In the genomic region with DNA sequence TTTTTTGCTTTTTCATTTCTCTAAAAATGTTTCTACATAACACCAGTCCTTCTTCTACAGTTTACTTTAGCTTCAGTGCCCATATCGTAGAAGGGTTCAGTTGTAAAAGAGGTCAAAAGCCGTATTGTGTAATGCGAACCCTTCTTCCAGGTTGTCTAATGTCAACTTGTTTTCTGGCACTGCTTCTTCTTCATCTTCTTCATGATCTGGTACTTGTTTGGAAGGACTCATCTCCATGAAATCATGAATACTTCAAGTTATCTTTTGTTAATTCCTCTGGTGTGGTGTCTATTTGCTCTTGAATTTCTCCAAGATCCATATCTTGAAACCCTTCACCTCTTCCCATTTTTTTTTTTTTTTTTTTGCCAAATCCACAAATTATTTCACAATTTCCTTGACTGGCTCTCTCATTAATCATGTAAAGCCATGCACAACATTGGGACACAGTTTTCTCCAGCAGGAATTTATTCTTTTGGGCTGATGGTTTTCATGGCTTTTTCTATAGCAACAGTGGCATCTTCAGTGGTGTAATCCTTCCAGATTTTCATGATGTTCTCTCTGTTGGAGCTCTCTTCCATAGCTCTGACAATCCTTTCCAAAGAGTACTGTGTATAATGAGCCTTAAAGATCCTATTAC, we compare ENCODE assay signal across 21 cellular contexts.
DNase-seq lines count a peak whose midpoint lies in the region; ATAC-seq, FAIRE-seq and TF ChIP-seq lines count a peak whose summit lies in the region.
"Had no signal": no experiment of that assay in that cellular context is flagged by ENCODE, and none has a peak within 500 bp of the region (broad histone marks: within the 10 kb centered on the region; RNA-seq: fewer than 3 reads in every experiment).

No MANE protein-coding gene starts in this region.

- in situ Hi-C loops in K562 (cut with MboI) (no loop called here), HepG2 (cut with HindIII; ENCODE audit: extremely low pct_ligation_motif_present, low pct_unique_long_range_greater_than_20kb) (no loop called here)

- WGBS in K562 (ENCODE audit: insufficient coverage, low coverage, missing lambda C conversion rate), result 44% methylated on average over 3 of the region's 3 CpGs
- 25% methylated on average over 3 of the region's 3 CpGs for WGBS in HepG2 (ENCODE audit: low lambda C conversion rate)

- TF ChIP-seq RAD21 in K562 (CRISPR knock-in tag; conservative IDR thresholded peaks at IDR 0.05 in 1 of 2, IDR thresholded peaks at IDR 0.05 in 1 of 2) (no peak), HepG2 (CRISPR knock-in tag; IDR thresholded peaks at IDR 0.05) (no peak)

- no peak for TF ChIP-seq EP300 in K562 (IDR thresholded peaks at IDR 0.05; ENCODE audit: low read length)
- TF ChIP-seq EP300 in HepG2 (IDR thresholded peaks at IDR 0.05; ENCODE audit: low read depth in 2 of 2, low read length in 2 of 2), result no peak
- TF ChIP-seq EP300 in HepG2 (CRISPR knock-in tag; IDR thresholded peaks at IDR 0.05; ENCODE audit: borderline replicate concordance), result no peak

- H3K9me3 ChIP-seq in K562 (replicated peaks; ENCODE audit: control insufficient read depth, insufficient read depth, low read depth, low read length) (no peaks in the 10 kb centered on the region), HepG2 (ENCODE audit: low read length) (no peaks in the 10 kb centered on the region), thoracic aorta (no peaks in the 10 kb centered on the region)
- H3K9me3 ChIP-seq: SJCRH30 had no signal

- no peak for TF ChIP-seq POLR2A in K562 (conservative IDR thresholded peaks at IDR 0.05)
- no peak for TF ChIP-seq POLR2A in HepG2 (IDR thresholded peaks at IDR 0.05; ENCODE audit: insufficient read depth in 1 of 2, low read depth in 2 of 2, low read length in 2 of 2)

- ATAC-seq in K562 (no peak), HepG2 (no peak), thoracic aorta (ENCODE audit: insufficient number of reproducible peaks, low FRiP score, low read depth) (no peak)
- ATAC-seq: PC-3 had no signal

- H3K4me1 ChIP-seq in K562 (replicated peaks in 1 of 2; ENCODE audit: control insufficient read depth in 2 of 2, insufficient read depth in 2 of 2, low read length in 2 of 2) (peaks cover 21 to 70% of the 10 kb centered on the region in 2 experiments), HepG2 (ENCODE audit: insufficient read depth, low read length) (peaks cover 22% of the 10 kb centered on the region), thoracic aorta (ENCODE audit: control insufficient read depth in 1 of 2, low read depth in 2 of 2) (peaks cover 38 to 74% of the 10 kb centered on the region in 2 donors)

- H2AFZ ChIP-seq in K562 (ENCODE audit: low read depth, low read length), result no peak overlapping the region
- no peak overlapping the region for H2AFZ ChIP-seq in HepG2 (ENCODE audit: low read length)

- H3K9ac ChIP-seq in K562 (ENCODE audit: insufficient read depth in 1 of 2, low read depth in 2 of 2, low read length in 2 of 2) (no peak overlapping the region), HepG2 (ENCODE audit: insufficient read depth, low read depth, low read length) (no peak overlapping the region)

- intact Hi-C loops in K562 (cut with micrococcal nuclease) (no loop called here), HepG2 (cut with micrococcal nuclease; ENCODE audit: unreplicated experiment) (no loop called here)

- no peaks in the 10 kb centered on the region for H3K9me1 ChIP-seq in K562 (ENCODE audit: control insufficient read depth, insufficient read depth, low read length)

- H3K79me2 ChIP-seq in K562 (ENCODE audit: control insufficient read depth, insufficient read depth, low read length), result peaks cover 98% of the 10 kb centered on the region
- H3K79me2 ChIP-seq in HepG2 (ENCODE audit: insufficient read depth, low read length), result no peaks in the 10 kb centered on the region

- H3K4me3 ChIP-seq in K562 (no peak overlapping the region), HepG2 (replicated peaks in 1 of 3; ENCODE audit: insufficient read depth in 1 of 3, low read depth in 2 of 3, low read length in 3 of 3) (no peak overlapping the region), thoracic aorta (no peak overlapping the region)
- H3K4me3 ChIP-seq: SJCRH30 had no signal

- H3K36me3 ChIP-seq in K562 (ENCODE audit: control insufficient read depth, insufficient read depth, low read length) (peaks cover 64% of the 10 kb centered on the region), HepG2 (replicated peaks in 1 of 2; ENCODE audit: control insufficient read depth in 1 of 2, insufficient read depth in 2 of 2, low read length in 2 of 2) (no peaks in the 10 kb centered on the region), thoracic aorta (no peaks in the 10 kb centered on the region)
- H3K36me3 ChIP-seq: SJCRH30 had no signal

- H3K4me2 ChIP-seq in K562 (ENCODE audit: insufficient read depth, low read length) (peak overlapping the region; percentile 2; the same call in 1 of the 2 replicates), HepG2 (ENCODE audit: low read depth, low read length) (peak overlapping the region; percentile 24; the same call in 1 of the 2 replicates)

- H3K27ac ChIP-seq in K562 (ENCODE audit: extremely low read depth, low read depth, low read length) (peak overlapping the region; percentile 85; the same call in 2 of the 3 replicates), HepG2 (ENCODE audit: extremely low read length, insufficient read depth, low read length) (no peak overlapping the region), thoracic aorta (peak overlapping the region; percentile 56 to 76)
- H3K27ac ChIP-seq: SJCRH30 had no signal

- CTCF ChIA-PET in K562 (lab: Yijun Ruan, JAX; ENCODE audit: low intra/inter-chr PET ratio), result no interaction called here
- CTCF ChIA-PET in HepG2 (lab: Yijun Ruan, JAX; ENCODE audit: low intra/inter-chr PET ratio, low total read pairs), result no interaction called here

- no peak for FAIRE-seq in K562 (lab: Jason Lieb, UNC)
- FAIRE-seq in HepG2 (lab: Jason Lieb, UNC), result no peak
- FAIRE-seq: GM12891, GM18507 had no signal

- POLR2A ChIA-PET in K562 (lab: Yijun Ruan, JAX), result interaction anchor here (0.6 to 4.5 kb wide), 8 partner anchors 9 to 130 kb away, joined by 3 to 46 read pairs (median 4); partner anchors contain the start of genes CPED1 and ING3
- POLR2A ChIA-PET in HepG2 (lab: Yijun Ruan, JAX), result interaction anchor here (1.2 kb wide), 1 partner anchor 11 kb away, joined by 5 read pairs; no protein-coding TSS in a partner anchor

- H3K27me3 ChIP-seq in K562 (ENCODE audit: control insufficient read depth in 2 of 2, insufficient read depth in 2 of 2, low read length in 2 of 2) (no peaks in the 10 kb centered on the region), HepG2 (ENCODE audit: control insufficient read depth in 1 of 2, insufficient read depth in 2 of 2, low read length in 2 of 2) (no peaks in the 10 kb centered on the region), thoracic aorta (replicated peaks; ENCODE audit: insufficient read depth) (no peaks in the 10 kb centered on the region)
- H3K27me3 ChIP-seq: SJCRH30 had no signal

- BruUV-seq in K562 (replicated peaks; lab: Mats Ljungman, UMichigan), result no TSS peak
- BruUV-seq in HepG2 (replicated peaks; lab: Mats Ljungman, UMichigan), result no TSS peak

- TF ChIP-seq CTCF in K562 (IDR thresholded peaks at IDR 0.05 in 2 of 3, conservative IDR thresholded peaks at IDR 0.05 in 1 of 3; ENCODE audit: insufficient read depth in 2 of 3, low read depth in 1 of 3, low read length in 3 of 3), result no peak
- no peak for TF ChIP-seq CTCF in HepG2 (CRISPR knock-in tag; IDR thresholded peaks at IDR 0.05)
- TF ChIP-seq CTCF in thoracic aorta (IDR thresholded peaks at IDR 0.05), result no peak

- DNase-seq in HCEC 1CT, result peak; percentile 48
- DNase-seq in K562 (ENCODE audit: extremely low read depth in 1 of 4, low spot score in 3 of 4), result no peak
- no peak for DNase-seq in HepG2 (ENCODE audit: low spot score)
- DNase-seq in thoracic aorta (ENCODE audit: low spot score), result no peak
- DNase-seq in HuH-7.5 (ENCODE audit: low spot score), result no peak
- DNase-seq in NK-92 treated with Interleukin-12 subunit alpha and Interleukin-12 subunit beta, amount 100 ng/mL, for 24 hours (lab: John Stamatoyannopoulos, UW), result no peak
- no peak for DNase-seq in mucosa of gallbladder (ENCODE audit: low spot score)
- DNase-seq: CD4-positive, alpha-beta T cell; DMS153; EL; GOT3; KBM-7; NCI-H1105; NCI-H1694; NCI-H2081 treated with DMSO at 0.1 percent for 48 hours; NCI-H510A; NCI-H748 treated with DMSO at 0.1 percent for 48 hours; PC-3; SJCRH30 had no signal

- H4K20me1 ChIP-seq in K562 (replicated peaks; ENCODE audit: control insufficient read depth, insufficient read depth, low read length), result no peaks in the 10 kb centered on the region
- no peaks in the 10 kb centered on the region for H4K20me1 ChIP-seq in HepG2 (ENCODE audit: insufficient read depth, low read length)

TF ChIP-seq in K562, 482 proteins besides CTCF, POLR2A, EP300 and RAD21 (continues in another document):
- TF ChIP-seq CEBPG (CRISPR knock-in tag; IDR thresholded peaks at IDR 0.05) (no peak), CEBPG (tag; conservative IDR thresholded peaks at IDR 0.05 in 1 of 2, IDR thresholded peaks at IDR 0.05 in 1 of 2) (peak; percentile 54 to 64; a peak in 3 of 4 replicates), ZNF316 (IDR thresholded peaks at IDR 0.05) (0 out of 2 replicates have a peak, but pooled peaks have one; percentile 4), ZNF134 (CRISPR knock-in tag; conservative IDR thresholded peaks at IDR 0.05) (no peak), TRIM24 (IDR thresholded peaks at IDR 0.05) (0 out of 4 replicates have a peak, but pooled peaks of 1 of the 2 experiments have one; percentile 9), FOXJ2 (tag; IDR thresholded peaks at IDR 0.05) (0 out of 2 replicates have a peak, but pooled peaks have one; percentile 17), MEIS2 (IDR thresholded peaks at IDR 0.05; ENCODE audit: partially characterized antibody) (peak; percentile 20), GATA2 (CRISPR knock-in tag; IDR thresholded peaks at IDR 0.05) (no peak), CEBPB (tag; IDR thresholded peaks at IDR 0.05) (peak; percentile 77), ETV1 (tag; conservative IDR thresholded peaks at IDR 0.05; ENCODE audit: low read depth) (0 out of 2 replicates have a peak, but pooled peaks have one; percentile 7)

TF ChIP-seq in HepG2, 621 proteins besides CTCF, POLR2A, EP300 and RAD21 (continues in another document):
- no peak for TF ChIP-seq MZF1 (CRISPR knock-in tag; IDR thresholded peaks at IDR 0.05; ENCODE audit: borderline replicate concordance)
- peak; percentile 21; the same call in 1 of the 2 replicates for TF ChIP-seq CEBPG (CRISPR knock-in tag; IDR thresholded peaks at IDR 0.05)
- TF ChIP-seq, protein P1, sequence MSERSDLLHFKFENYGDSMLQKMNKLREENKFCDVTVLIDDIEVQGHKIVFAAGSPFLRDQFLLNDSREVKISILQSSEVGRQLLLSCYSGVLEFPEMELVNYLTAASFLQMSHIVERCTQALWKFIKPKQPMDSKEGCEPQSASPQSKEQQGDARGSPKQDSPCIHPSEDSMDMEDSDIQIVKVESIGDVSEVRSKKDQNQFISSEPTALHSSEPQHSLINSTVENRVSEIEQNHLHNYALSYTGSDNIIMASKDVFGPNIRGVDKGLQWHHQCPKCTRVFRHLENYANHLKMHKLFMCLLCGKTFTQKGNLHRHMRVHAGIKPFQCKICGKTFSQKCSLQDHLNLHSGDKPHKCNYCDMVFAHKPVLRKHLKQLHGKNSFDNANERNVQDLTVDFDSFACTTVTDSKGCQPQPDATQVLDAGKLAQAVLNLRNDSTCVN (CRISPR knock-in tag; IDR thresholded peaks at IDR 0.05; ENCODE audit: borderline replicate concordance), result no peak
- TF ChIP-seq ZFP36 (IDR thresholded peaks at IDR 0.05; ENCODE audit: borderline replicate concordance, low read depth, low read length, partially characterized antibody), result no peak
